ENCODE assay signal across 23 cellular contexts in the genomic region with DNA sequence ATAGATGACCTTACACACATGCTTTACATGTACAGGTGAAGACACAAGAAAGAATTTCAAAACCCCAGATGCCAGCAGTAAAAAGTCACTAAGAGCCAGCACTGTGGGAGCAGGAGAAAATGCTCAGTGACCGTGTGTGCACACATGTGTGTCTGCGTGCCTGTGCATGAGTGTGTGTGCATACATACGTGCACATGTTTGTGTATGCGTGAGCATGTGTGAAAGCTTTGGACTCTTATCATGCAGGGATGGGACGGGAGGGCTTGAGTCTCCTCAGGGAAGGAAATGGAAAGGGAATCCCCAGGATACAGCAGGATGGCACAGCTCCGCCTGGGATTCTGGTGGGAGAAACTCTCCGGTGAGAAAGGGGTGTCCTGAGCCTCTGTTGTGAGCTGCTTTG.
"Had no signal": no experiment of that assay in that cellular context is flagged by ENCODE, and none has a peak within 500 bp of the region (broad histone marks: within the 10 kb centered on the region; RNA-seq: fewer than 3 reads in every experiment).

No MANE protein-coding gene starts in this region.

- H3K4me3 Mint-ChIP-seq: activated naive CD4-positive, alpha-beta T cell treated with anti-CD3 and anti-CD28 coated beads, Interleukin-2, amount 50 U/mL, for 24 hours; mesothelial cell of epicardium; nephron; T-helper 1 cell treated with Interleukin-12 subunit alpha and Interleukin-12 subunit beta and Interleukin-4 antibody, amounts not matched to agents 30 μg/mL and 1 μg/mL, for 36 hours; type B pancreatic cell had no signal

- H3K36me3 ChIP-seq: adrenal gland, breast epithelium, heart right ventricle, left lung, right lobe of liver, thoracic aorta had no signal

- H3K27ac Mint-ChIP-seq: activated naive CD4-positive, alpha-beta T cell treated with anti-CD3 and anti-CD28 coated beads, Interleukin-2, amount 50 U/mL, for 24 hours; mesothelial cell of epicardium; nephron; T-helper 1 cell treated with Interleukin-12 subunit alpha and Interleukin-12 subunit beta and Interleukin-4 antibody, amounts not matched to agents 30 μg/mL and 1 μg/mL, for 36 hours; type B pancreatic cell had no signal

- H3K9me3 ChIP-seq: adrenal gland, breast epithelium, heart right ventricle, left lung, right lobe of liver, thoracic aorta had no signal

- H3K4me1 ChIP-seq: adrenal gland, breast epithelium, left lung, right lobe of liver had no signal

- H3K9me3 Mint-ChIP-seq: activated naive CD4-positive, alpha-beta T cell treated with anti-CD3 and anti-CD28 coated beads, Interleukin-2, amount 50 U/mL, for 24 hours; mesothelial cell of epicardium; nephron; T-helper 1 cell treated with Interleukin-12 subunit alpha and Interleukin-12 subunit beta and Interleukin-4 antibody, amounts not matched to agents 30 μg/mL and 1 μg/mL, for 36 hours; type B pancreatic cell had no signal

- H3K4me1 Mint-ChIP-seq: activated naive CD4-positive, alpha-beta T cell treated with anti-CD3 and anti-CD28 coated beads, Interleukin-2, amount 50 U/mL, for 24 hours had no signal

- DNase-seq: activated CD4-positive, alpha-beta T cell treated with anti-CD3 and anti-CD28 coated beads for 4 hours; activated CD4-positive, alpha-beta T cell treated with anti-CD3 and anti-CD28 coated beads, Interleukin-2, amount 50 U/mL, for 48 hours; activated CD4-positive, CD25-positive, alpha-beta regulatory T cell; activated T-cell treated with anti-CD3 and anti-CD28 coated beads, Interleukin-2, amount 50 U/mL, for 48 hours; cerebellar nuclear complex; cortex of kidney; SHP77; stimulated activated CD4-positive, alpha-beta T cell treated with anti-CD3 and anti-CD28 coated beads, Interleukin-15, amount 100 ng/mL, for 24 hours; stimulated activated naive CD4-positive, alpha-beta T cell had no signal

- H3K4me3 ChIP-seq: adrenal gland, breast epithelium, heart right ventricle, left lung, lung, right lobe of liver, smooth muscle cell, thoracic aorta had no signal

- ATAC-seq: left lung, right lobe of liver had no signal

- H3K36me3 Mint-ChIP-seq: activated naive CD4-positive, alpha-beta T cell treated with anti-CD3 and anti-CD28 coated beads, Interleukin-2, amount 50 U/mL, for 24 hours; mesothelial cell of epicardium; type B pancreatic cell had no signal

- H3K27me3 ChIP-seq: adrenal gland, right lobe of liver had no signal

- H3K27ac ChIP-seq: adrenal gland, breast epithelium, epithelial cell of prostate, heart right ventricle, left lung, right lobe of liver, thoracic aorta had no signal
